In genomic region chr20:20210327-20210726, GRCh38 we compare ENCODE assay signal across 18 cellular contexts.
A peak's percentile ranks its signal among the peaks of the same experiment; 100 is the strongest.
DNase-seq lines count a peak whose midpoint lies in the region; ATAC-seq, FAIRE-seq and TF ChIP-seq lines count a peak whose summit lies in the region.
"Had no signal": no experiment of that assay in that cellular context is flagged by ENCODE, and none has a peak within 500 bp of the region (broad histone marks: within the 10 kb centered on the region; RNA-seq: fewer than 3 reads in every experiment).

No MANE protein-coding gene starts in this region.

- H3K36me3 ChIP-seq in astrocyte (ENCODE audit: insufficient read depth, low read length) (no peaks in the 10 kb centered on the region), upper lobe of left lung (no peaks in the 10 kb centered on the region), mammary epithelial cell (ENCODE audit: insufficient read depth, low read length) (no peaks in the 10 kb centered on the region)

- H2AFZ ChIP-seq in astrocyte (ENCODE audit: low read depth, low read length) (no peak overlapping the region), mammary epithelial cell (ENCODE audit: low read depth, low read length) (no peak overlapping the region)

- H3K27ac Mint-ChIP-seq in astrocyte (ENCODE audit: unreplicated experiment), result no peak overlapping the region

- H4K20me1 ChIP-seq in astrocyte (ENCODE audit: insufficient read depth, low read length) (no peaks in the 10 kb centered on the region), mammary epithelial cell (ENCODE audit: insufficient read depth, low read length) (no peaks in the 10 kb centered on the region)

- no peaks in the 10 kb centered on the region for H3K36me3 Mint-ChIP-seq in astrocyte (ENCODE audit: low read depth, unreplicated experiment)
- H3K36me3 Mint-ChIP-seq: mesothelial cell of epicardium had no signal

- DNase-seq in Ammon's horn (ENCODE audit: low spot score) (peak; percentile 54), HFF-Myc (ENCODE audit: extremely low read depth, low read depth) (peak; percentile 14), astrocyte (ENCODE audit: low read depth) (no peak), left kidney (ENCODE audit: low read depth, low spot score) (peak; percentile 45), inferior parietal cortex (ENCODE audit: extremely low spot score) (no peak), upper lobe of left lung (no peak), mammary epithelial cell (no peak)
- DNase-seq: activated CD4-positive, alpha-beta T cell treated with anti-CD3 and anti-CD28 coated beads for 1 hour; activated CD8-positive, alpha-beta memory T cell treated with anti-CD3 and anti-CD28 coated beads, Interleukin-2, amount 50 U/mL, for 48 hours; aorta; KBM-7; NCI-H1105 treated with DMSO at 0.1 percent for 48 hours; NCI-H345; stimulated activated CD4-positive, alpha-beta T cell treated with anti-CD3 and anti-CD28 coated beads, Interleukin-2, amount 100 ng/mL, for 24 hours had no signal

- H3K27me3 ChIP-seq in astrocyte (ENCODE audit: insufficient read depth, low read length) (no peaks in the 10 kb centered on the region), upper lobe of left lung (no peaks in the 10 kb centered on the region), mammary epithelial cell (ENCODE audit: insufficient read depth, low read length) (no peaks in the 10 kb centered on the region)

- H3K9me3 ChIP-seq in astrocyte (ENCODE audit: insufficient read depth, low read depth, low read length) (no peaks in the 10 kb centered on the region), upper lobe of left lung (no peaks in the 10 kb centered on the region), mammary epithelial cell (replicated peaks; ENCODE audit: insufficient read depth, low read length) (no peaks in the 10 kb centered on the region)

- H3K4me1 ChIP-seq in astrocyte (ENCODE audit: insufficient read depth, low read length) (no peaks in the 10 kb centered on the region), upper lobe of left lung (no peaks in the 10 kb centered on the region), mammary epithelial cell (ENCODE audit: insufficient read depth, low read length) (no peaks in the 10 kb centered on the region)

- TF ChIP-seq POLR2A in upper lobe of left lung (IDR thresholded peaks at IDR 0.05), result no peak

- peaks cover 16% of the 10 kb centered on the region for H3K4me1 Mint-ChIP-seq in astrocyte (ENCODE audit: low read depth, unreplicated experiment)

- H3K79me2 ChIP-seq in astrocyte (ENCODE audit: insufficient read depth, low read length), result no peaks in the 10 kb centered on the region
- H3K79me2 ChIP-seq in mammary epithelial cell (ENCODE audit: insufficient read depth, low read length), result no peaks in the 10 kb centered on the region

- no peak overlapping the region for H3K4me3 ChIP-seq in HFF-Myc (replicated peaks; ENCODE audit: low read depth, low read length)
- H3K4me3 ChIP-seq in astrocyte (ENCODE audit: insufficient read depth, low read depth, low read length), result no peak overlapping the region
- no peak overlapping the region for H3K4me3 ChIP-seq in upper lobe of left lung
- H3K4me3 ChIP-seq in mammary epithelial cell (replicated peaks in 1 of 3; ENCODE audit: insufficient read depth in 1 of 3, low read depth in 2 of 3, low read length in 3 of 3), result no peak overlapping the region

- intact Hi-C loops in mammary epithelial cell (cut with micrococcal nuclease), result no loop called here

- H3K4me2 ChIP-seq in astrocyte (ENCODE audit: low read length) (no peak overlapping the region), mammary epithelial cell (ENCODE audit: insufficient read depth, low read depth, low read length) (no peak overlapping the region)

- in situ Hi-C loops in mammary epithelial cell (cut with MboI; ENCODE audit: low sequenced_read_pairs in 2 of 2), result no loop called here

- dilution Hi-C loops in mammary epithelial cell (cut with HindIII; ENCODE audit: low sequenced_read_pairs), result no loop called here

- no peak for TF ChIP-seq CTCF in HFF-Myc (IDR thresholded peaks at IDR 0.05; ENCODE audit: low read depth, low read length, missing control alignments)
- TF ChIP-seq CTCF in astrocyte (IDR thresholded peaks at IDR 0.05; ENCODE audit: insufficient read depth, low read depth, low read length), result no peak
- TF ChIP-seq CTCF in upper lobe of left lung (IDR thresholded peaks at IDR 0.05), result no peak
- no peak for TF ChIP-seq CTCF in mammary epithelial cell (conservative IDR thresholded peaks at IDR 0.05 in 1 of 2, IDR thresholded peaks at IDR 0.05 in 1 of 2; ENCODE audit: extremely low read depth in 1 of 2, insufficient read depth in 1 of 2, low read depth in 1 of 2, low read length in 2 of 2)

- H3K9ac ChIP-seq in astrocyte (ENCODE audit: low read length), result no peak overlapping the region
- no peak overlapping the region for H3K9ac ChIP-seq in mammary epithelial cell (ENCODE audit: insufficient read depth, low read length)

- H3K27ac ChIP-seq in astrocyte (ENCODE audit: low read depth, low read length), result no peak overlapping the region
- H3K27ac ChIP-seq in upper lobe of left lung, result no peak overlapping the region
- no peak overlapping the region for H3K27ac ChIP-seq in mammary epithelial cell (ENCODE audit: insufficient read depth, low read depth, low read length)

- no peaks in the 10 kb centered on the region for H3K27me3 Mint-ChIP-seq in astrocyte (ENCODE audit: low read depth, unreplicated experiment)

- no TSS peak for BruUV-seq in mammary epithelial cell (replicated peaks; lab: Mats Ljungman, UMichigan)

- 60 to 69% methylated on average over 5 of the region's 5 CpGs for WGBS in upper lobe of left lung, 2 donors
- 52% methylated on average over 5 of the region's 5 CpGs for WGBS in mammary epithelial cell (ENCODE audit: low coverage, missing lambda C conversion rate)

- no peak for ATAC-seq in HG02885 (IDR thresholded peaks at IDR 0.05; ENCODE audit: poor library complexity, unreplicated experiment)
- ATAC-seq in upper lobe of left lung (ENCODE audit: low FRiP score in 2 of 2), result no peak
- ATAC-seq: sciatic nerve had no signal

- H3K9me3 Mint-ChIP-seq in astrocyte (ENCODE audit: unreplicated experiment), result no peaks in the 10 kb centered on the region
- H3K9me3 Mint-ChIP-seq: mesothelial cell of epicardium had no signal

- peak overlapping the region; percentile 34 for H3K4me3 Mint-ChIP-seq in astrocyte (ENCODE audit: unreplicated experiment)
- H3K4me3 Mint-ChIP-seq: mesothelial cell of epicardium had no signal

- no peak for FAIRE-seq in astrocyte (lab: Jason Lieb, UNC)
- FAIRE-seq: colon had no signal

- CTCF ChIA-PET in mammary epithelial cell (lab: Charles Lee; ENCODE audit: low non-redundant PET), result no interaction called here

- no peak for TF ChIP-seq EP300 in upper lobe of left lung (IDR thresholded peaks at IDR 0.05)

Comparison
In these comparisons a context has a peak if more than half of its experiments do, and no peak if none do; other contexts are left out.
1. DNase-seq: peak in Ammon's horn (single experiment), HFF-Myc (single experiment) and left kidney (single experiment); none in astrocyte (single experiment), inferior parietal cortex (single experiment), upper lobe of left lung (0 of 2) and mammary epithelial cell (single experiment).